In the genomic region with DNA sequence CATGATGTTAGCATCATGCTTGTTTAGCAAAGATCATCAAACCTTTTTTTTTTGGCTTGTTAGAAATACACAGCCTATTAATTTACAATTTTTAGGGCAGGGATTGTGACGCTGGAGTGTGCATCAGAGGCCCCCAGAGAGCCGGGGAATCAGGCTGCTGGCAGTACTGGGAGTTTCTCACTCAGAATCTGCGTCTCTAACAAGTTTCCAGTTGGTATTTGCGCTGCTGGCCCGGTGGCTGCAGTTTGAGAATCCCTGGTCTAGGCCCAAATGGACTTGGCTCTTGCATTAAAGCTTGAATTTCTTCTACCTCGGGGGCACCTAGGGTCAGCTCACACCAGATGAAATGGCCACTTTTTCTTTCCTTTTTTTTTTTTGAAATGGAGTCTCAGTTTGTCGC, we compare ENCODE assay signal across 26 cellular contexts.
"Had no signal": no experiment of that assay in that cellular context is flagged by ENCODE, and none has a peak within 500 bp of the region (broad histone marks: within the 10 kb centered on the region; RNA-seq: fewer than 3 reads in every experiment).

No MANE protein-coding gene starts in this region.

- H3K36me3 Mint-ChIP-seq: activated naive CD4-positive, alpha-beta T cell treated with anti-CD3 and anti-CD28 coated beads, Interleukin-2, amount 50 U/mL, for 24 hours had no signal

- H3K9me3 Mint-ChIP-seq: activated CD8-positive, alpha-beta T cell treated with anti-CD3 and anti-CD28 coated beads for 36 hours; activated naive CD4-positive, alpha-beta T cell treated with anti-CD3 and anti-CD28 coated beads, Interleukin-2, amount 50 U/mL, for 24 hours; activated T-helper 1 cell treated with anti-CD3 and anti-CD28 coated beads, Interleukin-12 subunit alpha, Interleukin-12 subunit beta, Interleukin-2, Interleukin-4 antibody, amounts not matched to agents 30 ng/mL and 10 ng/mL and 1 ng/mL, durations not matched to agents 14 hours and 24 hours and 36 hours; central memory CD8-positive, alpha-beta T cell; T-helper 1 cell treated with Interleukin-12 subunit alpha and Interleukin-12 subunit beta and Interleukin-4 antibody, amounts not matched to agents 30 μg/mL and 1 μg/mL, for 36 hours had no signal

- H3K4me3 ChIP-seq: ascending aorta, body of pancreas, SJSA1 had no signal

- H3K4me3 Mint-ChIP-seq: activated CD8-positive, alpha-beta T cell treated with anti-CD3 and anti-CD28 coated beads for 36 hours; activated naive CD4-positive, alpha-beta T cell treated with anti-CD3 and anti-CD28 coated beads, Interleukin-2, amount 50 U/mL, for 24 hours; activated T-helper 1 cell treated with anti-CD3 and anti-CD28 coated beads, Interleukin-12 subunit alpha, Interleukin-12 subunit beta, Interleukin-2, Interleukin-4 antibody, amounts not matched to agents 30 ng/mL and 10 ng/mL and 1 ng/mL, durations not matched to agents 14 hours and 24 hours and 36 hours; central memory CD8-positive, alpha-beta T cell; T-helper 1 cell treated with Interleukin-12 subunit alpha and Interleukin-12 subunit beta and Interleukin-4 antibody, amounts not matched to agents 30 μg/mL and 1 μg/mL, for 36 hours had no signal

- H3K27ac ChIP-seq: ascending aorta, body of pancreas, SJSA1 had no signal

- H3K4me1 ChIP-seq: ascending aorta, body of pancreas had no signal

- H3K27me3 ChIP-seq: ascending aorta, body of pancreas, SJSA1 had no signal

- H3K4me1 Mint-ChIP-seq: central memory CD8-positive, alpha-beta T cell had no signal

- H3K27ac Mint-ChIP-seq: activated CD8-positive, alpha-beta T cell treated with anti-CD3 and anti-CD28 coated beads for 36 hours; activated naive CD4-positive, alpha-beta T cell treated with anti-CD3 and anti-CD28 coated beads, Interleukin-2, amount 50 U/mL, for 24 hours; activated T-helper 1 cell treated with anti-CD3 and anti-CD28 coated beads, Interleukin-12 subunit alpha, Interleukin-12 subunit beta, Interleukin-2, Interleukin-4 antibody, amounts not matched to agents 30 ng/mL and 10 ng/mL and 1 ng/mL, durations not matched to agents 14 hours and 24 hours and 36 hours; T-helper 1 cell treated with Interleukin-12 subunit alpha and Interleukin-12 subunit beta and Interleukin-4 antibody, amounts not matched to agents 30 μg/mL and 1 μg/mL, for 36 hours had no signal

- H3K9me3 ChIP-seq: ascending aorta, body of pancreas, SJSA1 had no signal

- DNase-seq: activated CD4-positive, alpha-beta T cell treated with anti-CD3 and anti-CD28 coated beads, Interleukin-2, amount 50 U/mL, for 1 hour; activated CD4-positive, CD25-positive, alpha-beta regulatory T cell; activated CD8-positive, alpha-beta memory T cell treated with anti-CD3 and anti-CD28 coated beads, Interleukin-2, amount 50 U/mL, for 48 hours; activated CD8-positive, alpha-beta T cell treated with anti-CD3 and anti-CD28 coated beads for 36 hours; activated effector memory CD4-positive, alpha-beta T cell treated with Interleukin-2 at 50 U/mL for 16 hours; activated naive CD4-positive, alpha-beta T cell; activated T-cell treated with anti-CD3 and anti-CD28 coated beads, Interleukin-2, amount 50 U/mL, for 1 hour; amniotic stem cell; body of pancreas; Kasumi-1; NCI-H1105 treated with DMSO at 0.1 percent for 48 hours; NCI-H1436 treated with DMSO at 0.1 percent for 48 hours; NCI-H187; NCI-H2081; NCI-H510A treated with DMSO at 0.1 percent for 48 hours; NK-92 treated with Interleukin-12 subunit alpha and Interleukin-12 subunit beta, amount 100 ng/mL, for 24 hours; OCI-M1; SHP77; T-helper 9 cell had no signal

- ATAC-seq: activated CD8-positive, alpha-beta T cell treated with anti-CD3 and anti-CD28 coated beads for 36 hours; body of pancreas; SK-N-SH treated with all-trans-retinoic acid at 6 μM for 48 hours had no signal

- H3K36me3 ChIP-seq: ascending aorta, SJSA1 had no signal
